Comparison of ENCODE assay signal across 11 cellular contexts in genomic region chr1:230459463-230459862, GRCh38. TPM values are rescaled to one million over a fixed set of nuclear protein-coding genes. Genes with fewer than 3 reads are reported as not detected.
A peak's percentile ranks its signal among the peaks of the same experiment; 100 is the strongest.
DNase-seq lines count a peak whose midpoint lies in the region; ATAC-seq and TF ChIP-seq lines count a peak whose summit lies in the region.
"Had no signal": no experiment of that assay in that cellular context is flagged by ENCODE, and none has a peak within 500 bp of the region (broad histone marks: within the 10 kb centered on the region; RNA-seq: fewer than 3 reads in every experiment).

No MANE protein-coding gene starts in this region.

- H3K36me3 Mint-ChIP-seq in Calu3 (ENCODE audit: insufficient read depth, unreplicated experiment) = no peaks in the 10 kb centered on the region
- H3K36me3 Mint-ChIP-seq in activated T-cell treated with anti-CD3 and anti-CD28 coated beads, Interleukin-2, amount 50 U/mL, for 24 hours (ENCODE audit: low read depth) = no peaks in the 10 kb centered on the region

- H3K27ac Mint-ChIP-seq in Calu3 (ENCODE audit: unreplicated experiment) = peak overlapping the region; percentile 31
- H3K27ac Mint-ChIP-seq in activated T-cell treated with anti-CD3 and anti-CD28 coated beads, Interleukin-2, amount 50 U/mL, for 24 hours = no peak overlapping the region

- peaks cover 24% of the 10 kb centered on the region for H3K4me1 Mint-ChIP-seq in Calu3 (ENCODE audit: low read depth, unreplicated experiment)
- H3K4me1 Mint-ChIP-seq in activated T-cell treated with anti-CD3 and anti-CD28 coated beads, Interleukin-2, amount 50 U/mL, for 24 hours (ENCODE audit: low read depth) = no peaks in the 10 kb centered on the region

- no peaks in the 10 kb centered on the region for H3K27me3 Mint-ChIP-seq in Calu3 (ENCODE audit: unreplicated experiment)
- H3K27me3 Mint-ChIP-seq in activated T-cell treated with anti-CD3 and anti-CD28 coated beads, Interleukin-2, amount 50 U/mL, for 24 hours = peaks cover 49% of the 10 kb centered on the region

- ATAC-seq in left lung = peak; percentile 27
- no peak for ATAC-seq in GM19455 (IDR thresholded peaks at IDR 0.05; ENCODE audit: unreplicated experiment)
- ATAC-seq in GM21447 (IDR thresholded peaks at IDR 0.05; ENCODE audit: unreplicated experiment) = no peak

- H3K4me3 ChIP-seq in adipocyte (ENCODE audit: low read length) (peak overlapping the region; percentile 16), left lung (no peak overlapping the region)

- H3K9me3 ChIP-seq in adipocyte (ENCODE audit: control insufficient read depth, low read length) (no peaks in the 10 kb centered on the region), left lung (no peaks in the 10 kb centered on the region)

- H3K27me3 ChIP-seq in adipocyte (replicated peaks; ENCODE audit: control insufficient read depth, insufficient read depth, low read length) = no peaks in the 10 kb centered on the region
- no peaks in the 10 kb centered on the region for H3K27me3 ChIP-seq in left lung

- intact Hi-C loops in Calu3 (cut with micrococcal nuclease; ENCODE audit: unreplicated experiment) = no loop called here
- intact Hi-C loops in left lung (cut with DNase I) = no loop called here

- TF ChIP-seq CTCF in Calu3 (IDR thresholded peaks at IDR 0.05; ENCODE audit: unreplicated experiment) (no peak), left lung (IDR thresholded peaks at IDR 0.05) (no peak)

- H3K9ac ChIP-seq in adipocyte (ENCODE audit: low read length) = no peak overlapping the region

- H3K27ac ChIP-seq in left lung = no peak overlapping the region

- H3K9me3 Mint-ChIP-seq in Calu3 (ENCODE audit: low read depth, unreplicated experiment) = peaks cover 3% of the 10 kb centered on the region
- H3K9me3 Mint-ChIP-seq in activated T-cell treated with anti-CD3 and anti-CD28 coated beads, Interleukin-2, amount 50 U/mL, for 24 hours = no peaks in the 10 kb centered on the region

- CTCF ChIA-PET in Calu3 (lab: Charles Lee) = interaction anchor here (0.5 to 0.9 kb wide), 5 partner anchors 48 to 901 kb away, joined by 3 to 5 read pairs (median 3); partner anchors contain the start of gene ABCB10

- no TSS peak for BruUV-seq in Calu3 (replicated peaks; lab: Mats Ljungman, UMichigan)

- no peak overlapping the region for H3K4me3 Mint-ChIP-seq in Calu3 (ENCODE audit: low read depth, unreplicated experiment)
- H3K4me3 Mint-ChIP-seq in activated T-cell treated with anti-CD3 and anti-CD28 coated beads, Interleukin-2, amount 50 U/mL, for 24 hours = no peak overlapping the region

- H3K36me3 ChIP-seq in adipocyte (ENCODE audit: control insufficient read depth, insufficient read depth, low read length, severe bottlenecking) = no peaks in the 10 kb centered on the region
- no peaks in the 10 kb centered on the region for H3K36me3 ChIP-seq in left lung

- H3K4me1 ChIP-seq in adipocyte (ENCODE audit: control insufficient read depth, insufficient read depth, low read length) (peaks cover 27% of the 10 kb centered on the region), left lung (no peaks in the 10 kb centered on the region)

- DNase-seq in Calu3 (peak; percentile 19), MV-4-11 (lab: John Stamatoyannopoulos, UW) (peak; percentile 87), adipocyte (ENCODE audit: low read depth) (peak; percentile 17), left lung (no peak), HUDEP-2 (lab: John Stamatoyannopoulos, UW; ENCODE audit: unreplicated experiment in 76 of 76) (no peak)
- no peak for DNase-seq in activated T-cell treated with anti-CD3 and anti-CD28 coated beads, Interleukin-2, amount 50 U/mL, for 24 hours
- DNase-seq: anterior cingulate cortex, NCI-H146, SW 1271 had no signal

RNA-seq across cellular contexts. Expression of gene PGBD5, which starts 33.3 kb away (rescaled TPM):
- 27.4 and 37.8 TPM in 2 replicates for total RNA-seq in Calu3 (2022)
- total RNA-seq in left lung = 10 to 100 TPM in 1 of 2 donors, 1 to 10 TPM in 1; 2.3 to 10.1 TPM

Comparison
In these comparisons a context has a peak if more than half of its experiments do, and no peak if none do; other contexts are left out.
1. DNase-seq: peak in Calu3 (single experiment), MV-4-11 (single experiment) and adipocyte (single experiment); none in left lung (0 of 2), HUDEP-2 (0 of 76) and activated T-cell treated with anti-CD3 and anti-CD28 coated beads, Interleukin-2, amount 50 U/mL, for 24 hours (single experiment).